ENCODE assay signal across 8 cellular contexts in the genomic region with DNA sequence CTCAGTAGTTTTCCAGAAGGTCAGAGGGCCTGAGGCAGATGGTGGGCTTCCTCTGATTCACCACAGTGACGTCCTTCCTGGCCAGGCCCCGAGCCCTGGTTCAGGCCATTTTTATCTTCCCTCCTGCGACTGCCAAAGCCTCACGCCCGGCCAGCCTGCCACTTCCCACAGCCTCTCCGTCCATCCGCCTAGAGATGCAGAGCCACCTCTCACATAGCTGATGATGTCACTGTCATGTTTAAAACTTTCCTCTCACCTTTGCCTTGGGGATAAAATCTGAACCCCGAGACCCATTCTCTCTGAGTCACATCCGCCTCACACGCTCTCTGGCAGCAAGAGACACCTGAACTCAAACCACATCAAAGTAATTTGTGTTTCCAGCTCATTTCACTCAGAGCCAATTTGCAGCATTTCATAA.
A peak's percentile ranks its signal among the peaks of the same experiment; 100 is the strongest.
DNase-seq lines count a peak whose midpoint lies in the region; ATAC-seq, FAIRE-seq and TF ChIP-seq lines count a peak whose summit lies in the region.
"Had no signal": no experiment of that assay in that cellular context is flagged by ENCODE, and none has a peak within 500 bp of the region (broad histone marks: within the 10 kb centered on the region; RNA-seq: fewer than 3 reads in every experiment).

No MANE protein-coding gene starts in this region.

- peaks cover 3% of the 10 kb centered on the region for H3K4me1 Mint-ChIP-seq in GM23338

- no peaks in the 10 kb centered on the region for H3K4me1 ChIP-seq in GM23338 (ENCODE audit: insufficient read depth)
- H3K4me1 ChIP-seq: pancreas had no signal

- DNase-seq in LoVo (ENCODE audit: low spot score): peak; percentile 76
- peak; percentile 88 for DNase-seq in activated effector memory CD4-positive, alpha-beta T cell treated with anti-CD3 and anti-CD28 coated beads, Interleukin-2, amount 50 U/mL, for 16 hours
- peak; percentile 91 for DNase-seq in pulmonary artery endothelial cell (ENCODE audit: low read depth, low spot score)
- no peak for DNase-seq in SKM-1 (lab: John Stamatoyannopoulos, UW; ENCODE audit: unreplicated experiment)
- no peak for DNase-seq in D721Med (ENCODE audit: insufficient read length, low spot score)
- DNase-seq in GM23338 (ENCODE audit: low spot score): no peak
- DNase-seq: pancreas had no signal

- no peaks in the 10 kb centered on the region for H3K27me3 ChIP-seq in GM23338 (ENCODE audit: insufficient read depth)
- H3K27me3 ChIP-seq: pancreas had no signal

- H2AFZ ChIP-seq in GM23338: no peak overlapping the region

- H3K27me3 Mint-ChIP-seq in GM23338 (ENCODE audit: insufficient read depth, low read depth, poor library complexity): no peaks in the 10 kb centered on the region

- no peaks in the 10 kb centered on the region for H3F3A ChIP-seq in GM23338 (replicated peaks; ENCODE audit: low read depth)

- no peaks in the 10 kb centered on the region for H3K79me2 ChIP-seq in GM23338 (replicated peaks; ENCODE audit: insufficient read depth)

- no peaks in the 10 kb centered on the region for H4K20me1 ChIP-seq in GM23338 (replicated peaks; ENCODE audit: insufficient read depth)

- no peak overlapping the region for H3K4me2 ChIP-seq in GM23338

- no peaks in the 10 kb centered on the region for H3K36me3 Mint-ChIP-seq in GM23338 (ENCODE audit: low read depth)

- no peak overlapping the region for H3K4me3 ChIP-seq in GM23338
- H3K4me3 ChIP-seq: pancreas had no signal

- H3K27ac Mint-ChIP-seq in GM23338: no peak overlapping the region

- ATAC-seq in GM21528 (IDR thresholded peaks at IDR 0.05; ENCODE audit: low FRiP score, unreplicated experiment) (peak; percentile 57), GM23338 (no peak)

- no peaks in the 10 kb centered on the region for H3K9me2 ChIP-seq in GM23338 (ENCODE audit: insufficient read depth)

- no peaks in the 10 kb centered on the region for H3K36me3 ChIP-seq in GM23338 (ENCODE audit: insufficient read depth)
- H3K36me3 ChIP-seq: pancreas had no signal

- TF ChIP-seq CTCF in D721Med (IDR thresholded peaks at IDR 0.05; ENCODE audit: insufficient read depth, missing control alignments): no peak
- no peak for TF ChIP-seq CTCF in GM23338 (conservative IDR thresholded peaks at IDR 0.05; ENCODE audit: low read depth in 2 of 2)

- H3K9me3 Mint-ChIP-seq in GM23338: no peaks in the 10 kb centered on the region

- no peak for FAIRE-seq in D721Med (lab: Jason Lieb, UNC)
- FAIRE-seq: pancreas had no signal

- H3K27ac ChIP-seq in GM23338 (ENCODE audit: low read depth): no peak overlapping the region
- H3K27ac ChIP-seq: pancreas had no signal

- H3K4me3 Mint-ChIP-seq in GM23338: no peak overlapping the region

TF ChIP-seq in GM23338, 12 proteins besides CTCF, POLR2A, EP300 and RAD21 (continues in another document):
- TF ChIP-seq CREB1 (CRISPR knock-in tag; IDR thresholded peaks at IDR 0.05; ENCODE audit: low read depth): no peak
- TF ChIP-seq POLR2AphosphoS5 (IDR thresholded peaks at IDR 0.05; ENCODE audit: low read depth): no peak
- TF ChIP-seq NANOG (IDR thresholded peaks at IDR 0.05; ENCODE audit: borderline replicate concordance): no peak
- TF ChIP-seq ETS1 (IDR thresholded peaks at IDR 0.05): no peak
- no peak for TF ChIP-seq JUNB (IDR thresholded peaks at IDR 0.05; ENCODE audit: unreplicated experiment)
- TF ChIP-seq, protein P1, sequence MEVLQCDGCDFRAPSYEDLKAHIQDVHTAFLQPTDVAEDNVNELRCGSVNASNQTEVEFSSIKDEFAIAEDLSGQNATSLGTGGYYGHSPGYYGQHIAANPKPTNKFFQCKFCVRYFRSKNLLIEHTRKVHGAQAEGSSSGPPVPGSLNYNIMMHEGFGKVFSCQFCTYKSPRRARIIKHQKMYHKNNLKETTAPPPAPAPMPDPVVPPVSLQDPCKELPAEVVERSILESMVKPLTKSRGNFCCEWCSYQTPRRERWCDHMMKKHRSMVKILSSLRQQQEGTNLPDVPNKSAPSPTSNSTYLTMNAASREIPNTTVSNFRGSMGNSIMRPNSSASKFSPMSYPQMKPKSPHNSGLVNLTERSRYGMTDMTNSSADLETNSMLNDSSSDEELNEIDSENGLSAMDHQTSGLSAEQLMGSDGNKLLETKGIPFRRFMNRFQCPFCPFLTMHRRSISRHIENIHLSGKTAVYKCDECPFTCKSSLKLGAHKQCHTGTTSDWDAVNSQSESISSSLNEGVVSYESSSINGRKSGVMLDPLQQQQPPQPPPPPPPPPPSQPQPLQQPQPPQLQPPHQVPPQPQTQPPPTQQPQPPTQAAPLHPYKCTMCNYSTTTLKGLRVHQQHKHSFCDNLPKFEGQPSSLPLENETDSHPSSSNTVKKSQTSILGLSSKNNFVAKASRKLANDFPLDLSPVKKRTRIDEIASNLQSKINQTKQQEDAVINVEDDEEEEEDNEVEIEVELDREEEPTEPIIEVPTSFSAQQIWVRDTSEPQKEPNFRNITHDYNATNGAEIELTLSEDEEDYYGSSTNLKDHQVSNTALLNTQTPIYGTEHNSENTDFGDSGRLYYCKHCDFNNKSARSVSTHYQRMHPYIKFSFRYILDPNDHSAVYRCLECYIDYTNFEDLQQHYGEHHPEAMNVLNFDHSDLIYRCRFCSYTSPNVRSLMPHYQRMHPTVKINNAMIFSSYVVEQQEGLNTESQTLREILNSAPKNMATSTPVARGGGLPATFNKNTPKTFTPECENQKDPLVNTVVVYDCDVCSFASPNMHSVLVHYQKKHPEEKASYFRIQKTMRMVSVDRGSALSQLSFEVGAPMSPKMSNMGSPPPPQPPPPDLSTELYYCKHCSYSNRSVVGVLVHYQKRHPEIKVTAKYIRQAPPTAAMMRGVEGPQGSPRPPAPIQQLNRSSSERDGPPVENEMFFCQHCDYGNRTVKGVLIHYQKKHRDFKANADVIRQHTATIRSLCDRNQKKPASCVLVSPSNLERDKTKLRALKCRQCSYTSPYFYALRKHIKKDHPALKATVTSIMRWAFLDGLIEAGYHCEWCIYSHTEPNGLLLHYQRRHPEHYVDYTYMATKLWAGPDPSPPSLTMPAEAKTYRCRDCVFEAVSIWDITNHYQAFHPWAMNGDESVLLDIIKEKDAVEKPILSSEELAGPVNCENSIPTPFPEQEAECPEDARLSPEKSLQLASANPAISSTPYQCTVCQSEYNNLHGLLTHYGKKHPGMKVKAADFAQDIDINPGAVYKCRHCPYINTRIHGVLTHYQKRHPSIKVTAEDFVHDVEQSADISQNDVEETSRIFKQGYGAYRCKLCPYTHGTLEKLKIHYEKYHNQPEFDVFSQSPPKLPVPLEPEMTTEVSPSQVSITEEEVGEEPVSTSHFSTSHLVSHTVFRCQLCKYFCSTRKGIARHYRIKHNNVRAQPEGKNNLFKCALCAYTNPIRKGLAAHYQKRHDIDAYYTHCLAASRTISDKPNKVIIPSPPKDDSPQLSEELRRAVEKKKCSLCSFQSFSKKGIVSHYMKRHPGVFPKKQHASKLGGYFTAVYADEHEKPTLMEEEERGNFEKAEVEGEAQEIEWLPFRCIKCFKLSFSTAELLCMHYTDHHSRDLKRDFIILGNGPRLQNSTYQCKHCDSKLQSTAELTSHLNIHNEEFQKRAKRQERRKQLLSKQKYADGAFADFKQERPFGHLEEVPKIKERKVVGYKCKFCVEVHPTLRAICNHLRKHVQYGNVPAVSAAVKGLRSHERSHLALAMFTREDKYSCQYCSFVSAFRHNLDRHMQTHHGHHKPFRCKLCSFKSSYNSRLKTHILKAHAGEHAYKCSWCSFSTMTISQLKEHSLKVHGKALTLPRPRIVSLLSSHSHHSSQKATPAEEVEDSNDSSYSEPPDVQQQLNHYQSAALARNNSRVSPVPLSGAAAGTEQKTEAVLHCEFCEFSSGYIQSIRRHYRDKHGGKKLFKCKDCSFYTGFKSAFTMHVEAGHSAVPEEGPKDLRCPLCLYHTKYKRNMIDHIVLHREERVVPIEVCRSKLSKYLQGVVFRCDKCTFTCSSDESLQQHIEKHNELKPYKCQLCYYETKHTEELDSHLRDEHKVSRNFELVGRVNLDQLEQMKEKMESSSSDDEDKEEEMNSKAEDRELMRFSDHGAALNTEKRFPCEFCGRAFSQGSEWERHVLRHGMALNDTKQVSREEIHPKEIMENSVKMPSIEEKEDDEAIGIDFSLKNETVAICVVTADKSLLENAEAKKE (CRISPR knock-in tag; IDR thresholded peaks at IDR 0.05): no peak
- TF ChIP-seq, protein P2, sequence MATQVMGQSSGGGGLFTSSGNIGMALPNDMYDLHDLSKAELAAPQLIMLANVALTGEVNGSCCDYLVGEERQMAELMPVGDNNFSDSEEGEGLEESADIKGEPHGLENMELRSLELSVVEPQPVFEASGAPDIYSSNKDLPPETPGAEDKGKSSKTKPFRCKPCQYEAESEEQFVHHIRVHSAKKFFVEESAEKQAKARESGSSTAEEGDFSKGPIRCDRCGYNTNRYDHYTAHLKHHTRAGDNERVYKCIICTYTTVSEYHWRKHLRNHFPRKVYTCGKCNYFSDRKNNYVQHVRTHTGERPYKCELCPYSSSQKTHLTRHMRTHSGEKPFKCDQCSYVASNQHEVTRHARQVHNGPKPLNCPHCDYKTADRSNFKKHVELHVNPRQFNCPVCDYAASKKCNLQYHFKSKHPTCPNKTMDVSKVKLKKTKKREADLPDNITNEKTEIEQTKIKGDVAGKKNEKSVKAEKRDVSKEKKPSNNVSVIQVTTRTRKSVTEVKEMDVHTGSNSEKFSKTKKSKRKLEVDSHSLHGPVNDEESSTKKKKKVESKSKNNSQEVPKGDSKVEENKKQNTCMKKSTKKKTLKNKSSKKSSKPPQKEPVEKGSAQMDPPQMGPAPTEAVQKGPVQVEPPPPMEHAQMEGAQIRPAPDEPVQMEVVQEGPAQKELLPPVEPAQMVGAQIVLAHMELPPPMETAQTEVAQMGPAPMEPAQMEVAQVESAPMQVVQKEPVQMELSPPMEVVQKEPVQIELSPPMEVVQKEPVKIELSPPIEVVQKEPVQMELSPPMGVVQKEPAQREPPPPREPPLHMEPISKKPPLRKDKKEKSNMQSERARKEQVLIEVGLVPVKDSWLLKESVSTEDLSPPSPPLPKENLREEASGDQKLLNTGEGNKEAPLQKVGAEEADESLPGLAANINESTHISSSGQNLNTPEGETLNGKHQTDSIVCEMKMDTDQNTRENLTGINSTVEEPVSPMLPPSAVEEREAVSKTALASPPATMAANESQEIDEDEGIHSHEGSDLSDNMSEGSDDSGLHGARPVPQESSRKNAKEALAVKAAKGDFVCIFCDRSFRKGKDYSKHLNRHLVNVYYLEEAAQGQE (IDR thresholded peaks at IDR 0.05; ENCODE audit: unreplicated experiment): no peak
- no peak for TF ChIP-seq ZNF114 (CRISPR knock-in tag; IDR thresholded peaks at IDR 0.05)
- no peak for TF ChIP-seq EZH2phosphoT487 (IDR thresholded peaks at IDR 0.05; ENCODE audit: unreplicated experiment)

Comparison
In these comparisons a context has a peak if more than half of its experiments do, and no peak if none do; other contexts are left out.
1. DNase-seq: peak in LoVo (single experiment), activated effector memory CD4-positive, alpha-beta T cell treated with anti-CD3 and anti-CD28 coated beads, Interleukin-2, amount 50 U/mL, for 16 hours (single experiment) and pulmonary artery endothelial cell (single experiment); none in SKM-1 (single experiment), D721Med (single experiment) and GM23338 (single experiment).